In the genomic region with DNA sequence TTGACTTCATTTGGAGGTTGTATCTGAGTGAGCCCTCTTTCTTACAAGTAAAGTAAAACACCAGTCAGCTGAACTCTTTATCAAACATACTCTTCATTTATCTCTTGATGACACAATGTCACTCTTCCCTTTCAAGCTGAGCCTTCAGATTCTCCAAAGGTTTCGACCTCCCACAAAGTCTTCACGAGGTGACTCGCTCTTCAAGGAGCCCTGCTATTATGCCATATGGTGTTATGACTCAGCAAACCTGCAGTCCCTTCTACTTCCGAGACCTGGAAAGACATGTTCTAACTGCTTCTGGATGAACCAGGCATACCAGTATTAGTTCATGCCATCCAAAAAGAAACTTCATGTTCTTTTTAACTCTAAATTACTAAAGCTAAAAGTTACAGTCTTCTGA, we compare ENCODE assay signal across 10 cellular contexts. TPM values are rescaled to one million over a fixed set of nuclear protein-coding genes. Genes with fewer than 3 reads are reported as not detected.
A peak's percentile ranks its signal among the peaks of the same experiment; 100 is the strongest.
DNase-seq lines count a peak whose midpoint lies in the region; ATAC-seq and TF ChIP-seq lines count a peak whose summit lies in the region.
"Had no signal": no experiment of that assay in that cellular context is flagged by ENCODE, and none has a peak within 500 bp of the region (broad histone marks: within the 10 kb centered on the region; RNA-seq: fewer than 3 reads in every experiment).

No MANE protein-coding gene starts in this region.

- CTCF ChIA-PET in IMR-90 (lab: Yijun Ruan, JAX), result interaction anchor here (0.8 to 2.4 kb wide), 5 partner anchors 17 to 609 kb away, joined by 3 to 7 read pairs (median 6); no protein-coding TSS in a partner anchor
- CTCF ChIA-PET in activated CD8-positive, alpha-beta memory T cell treated with anti-CD3 and anti-CD28 coated beads, Interleukin-2, amount 10 ng/mL, durations not matched to agents 7 days and 5 days (lab: Charles Lee), result interaction anchor here (0.8 to 2.5 kb wide), 3 partner anchors 82 to 609 kb away, joined by 3 to 11 read pairs (median 9); no protein-coding TSS in a partner anchor

- peak overlapping the region; percentile 23 for H3K4me2 ChIP-seq in IMR-90 (ENCODE audit: low read depth, low read length)

- no peak overlapping the region for H3K23ac ChIP-seq in IMR-90 (ENCODE audit: low read depth, low read length)

- no peak overlapping the region for H4K91ac ChIP-seq in IMR-90 (ENCODE audit: insufficient read depth, low read depth, low read length)

- no peak overlapping the region for H3K4me3 ChIP-seq in BE2C (ENCODE audit: low read depth, low read length)
- H3K4me3 ChIP-seq in IMR-90 (ENCODE audit: insufficient read depth, low read depth, low read length), result no peak overlapping the region
- H3K4me3 ChIP-seq in WERI-Rb-1 (ENCODE audit: low read depth, low read length), result no peak overlapping the region
- H3K4me3 ChIP-seq in kidney epithelial cell (ENCODE audit: low read depth, low read length), result no peak overlapping the region
- H3K4me3 ChIP-seq in stomach, result no peak overlapping the region

- H2AK5ac ChIP-seq in IMR-90 (ENCODE audit: low read depth, low read length), result peak overlapping the region; percentile 5; the same call in 1 of the 2 replicates

- no peak overlapping the region for H3K9ac ChIP-seq in IMR-90 (ENCODE audit: low read depth, low read length)

- 0 out of 2 replicates have a peak, but pooled peaks cover 3% of the 10 kb centered on the region for H3K9me1 ChIP-seq in IMR-90 (ENCODE audit: insufficient read depth, low read length)

- peak overlapping the region; percentile 0; the same call in 1 of the 2 replicates for H3K4ac ChIP-seq in IMR-90 (ENCODE audit: low read depth, low read length)

- no peaks in the 10 kb centered on the region for H3K36me3 ChIP-seq in BE2C
- H3K36me3 ChIP-seq in IMR-90 (ENCODE audit: control insufficient read depth, insufficient read depth, low read length), result no peaks in the 10 kb centered on the region
- no peaks in the 10 kb centered on the region for H3K36me3 ChIP-seq in WERI-Rb-1
- no peaks in the 10 kb centered on the region for H3K36me3 ChIP-seq in kidney epithelial cell (ENCODE audit: control insufficient read depth, insufficient read depth, low read length)
- no peaks in the 10 kb centered on the region for H3K36me3 ChIP-seq in stomach

- no peaks in the 10 kb centered on the region for H3K27me3 Mint-ChIP-seq in endothelial cell (ENCODE audit: unreplicated experiment)
- H3K27me3 Mint-ChIP-seq in activated CD8-positive, alpha-beta memory T cell treated with anti-CD3 and anti-CD28 coated beads, Interleukin-2, amount 10 ng/mL, durations not matched to agents 7 days and 5 days, result peaks cover 39% of the 10 kb centered on the region

- H3K4me1 Mint-ChIP-seq in endothelial cell (ENCODE audit: unreplicated experiment), result peaks cover 13% of the 10 kb centered on the region
- H3K4me1 Mint-ChIP-seq in activated CD8-positive, alpha-beta memory T cell treated with anti-CD3 and anti-CD28 coated beads, Interleukin-2, amount 10 ng/mL, durations not matched to agents 7 days and 5 days, result no peaks in the 10 kb centered on the region

- H3K27me3 ChIP-seq in BE2C, result no peaks in the 10 kb centered on the region; the same call in 1 of the 2 replicates
- H3K27me3 ChIP-seq in IMR-90 (ENCODE audit: control insufficient read depth, insufficient read depth, low read length), result no peaks in the 10 kb centered on the region
- peaks cover 9% of the 10 kb centered on the region for H3K27me3 ChIP-seq in WERI-Rb-1 (ENCODE audit: insufficient read depth, low read depth, severe bottlenecking)
- no peaks in the 10 kb centered on the region for H3K27me3 ChIP-seq in kidney epithelial cell (ENCODE audit: control insufficient read depth, insufficient read depth, low read length)
- H3K27me3 ChIP-seq in stomach, result no peaks in the 10 kb centered on the region

- POLR2A ChIA-PET in IMR-90 (lab: Charles Lee; ENCODE audit: unreplicated experiment), result no interaction called here

- H3K18ac ChIP-seq in IMR-90 (ENCODE audit: low read depth, low read length), result peak overlapping the region; percentile 52; the same call in 1 of the 2 replicates

- H3K14ac ChIP-seq in IMR-90 (replicated peaks; ENCODE audit: low read depth, low read length), result 0 out of 2 replicates have a peak overlapping the region, but pooled peaks have one; percentile 3

- peak overlapping the region; percentile 25; the same call in 1 of the 2 replicates for H2BK120ac ChIP-seq in IMR-90 (ENCODE audit: low read depth, low read length)

- TF ChIP-seq POLR2A in IMR-90 (IDR thresholded peaks at IDR 0.05; ENCODE audit: low read depth, low read length) (no peak), stomach (IDR thresholded peaks at IDR 0.05) (no peak)

- H4K5ac ChIP-seq in IMR-90 (ENCODE audit: low read depth, low read length), result no peak overlapping the region

- no peaks in the 10 kb centered on the region for H3K36me3 Mint-ChIP-seq in endothelial cell (ENCODE audit: low read depth, unreplicated experiment)
- H3K36me3 Mint-ChIP-seq in activated CD8-positive, alpha-beta memory T cell treated with anti-CD3 and anti-CD28 coated beads, Interleukin-2, amount 10 ng/mL, durations not matched to agents 7 days and 5 days, result no peaks in the 10 kb centered on the region

- no peaks in the 10 kb centered on the region for H3K9me3 ChIP-seq in BE2C
- no peaks in the 10 kb centered on the region for H3K9me3 ChIP-seq in IMR-90 (ENCODE audit: control insufficient read depth, insufficient read depth, low read length)
- H3K9me3 ChIP-seq in WERI-Rb-1 (ENCODE audit: severe bottlenecking), result no peaks in the 10 kb centered on the region
- H3K9me3 ChIP-seq in stomach, result no peaks in the 10 kb centered on the region

- 60% methylated on average over 1 of the region's 4 CpGs; no CpG with 5 or more reads in 1 of the 2 experiments for WGBS in IMR-90 (ENCODE audit: extremely low coverage in 2 of 2, insufficient read length in 1 of 2), 2 experiments
- 48 to 56% (median 50%) methylated on average over 4 of the region's 4 CpGs for WGBS in stomach, 5 donors

- H4K20me1 ChIP-seq in IMR-90 (ENCODE audit: insufficient read depth, low read length), result no peaks in the 10 kb centered on the region

- DNase-seq in BE2C, result peak; percentile 12
- peak; percentile 89 for DNase-seq in IMR-90
- DNase-seq in WERI-Rb-1, result peak; percentile 12
- DNase-seq in kidney epithelial cell (ENCODE audit: low read depth), result peak; percentile 80
- no peak for DNase-seq in activated gamma-delta T cell (lab: John Stamatoyannopoulos, UW)
- no peak for DNase-seq in endothelial cell (ENCODE audit: low spot score)
- no peak for DNase-seq in activated CD8-positive, alpha-beta memory T cell treated with anti-CD3 and anti-CD28 coated beads, Interleukin-2, amount 10 ng/mL, durations not matched to agents 7 days and 5 days
- DNase-seq in stomach, result no peak
- DNase-seq: NCI-H1436 treated with DMSO at 0.1 percent for 48 hours; stimulated activated CD4-positive, alpha-beta T cell treated with anti-CD3 and anti-CD28 coated beads, Interleukin-15, amount 100 ng/mL, for 24 hours had no signal

- H3K4me1 ChIP-seq in BE2C (no peaks in the 10 kb centered on the region; the same call in none of the 2 replicates), IMR-90 (ENCODE audit: control insufficient read depth, insufficient read depth, low read length) (peaks cover 8% of the 10 kb centered on the region), stomach (peaks cover 4 to 27% (median 14%) of the 10 kb centered on the region in 4 donors)

- no peak overlapping the region for H2AK9ac ChIP-seq in IMR-90 (replicated peaks; ENCODE audit: low read depth, low read length, poor library complexity)

- TF ChIP-seq CTCF in BE2C (IDR thresholded peaks at IDR 0.05; ENCODE audit: low read depth, low read length), result no peak
- TF ChIP-seq CTCF in IMR-90 (conservative IDR thresholded peaks at IDR 0.05; ENCODE audit: low read depth, low read length), result no peak
- no peak for TF ChIP-seq CTCF in WERI-Rb-1 (IDR thresholded peaks at IDR 0.05; ENCODE audit: low read depth, low read length)
- no peak for TF ChIP-seq CTCF in kidney epithelial cell (IDR thresholded peaks at IDR 0.05; ENCODE audit: insufficient read depth, low read length, poor library complexity, severe bottlenecking)
- TF ChIP-seq CTCF in endothelial cell (IDR thresholded peaks at IDR 0.05; ENCODE audit: unreplicated experiment), result no peak
- no peak for TF ChIP-seq CTCF in stomach (IDR thresholded peaks at IDR 0.05)

- H2BK20ac ChIP-seq in IMR-90 (ENCODE audit: low read depth, low read length), result peak overlapping the region; percentile 48

- BruUV-seq in IMR-90 (replicated peaks; lab: Mats Ljungman, UMichigan), result no TSS peak

- ATAC-seq in IMR-90 (ENCODE audit: low read depth), result peak; percentile 78
- no peak for ATAC-seq in activated CD8-positive, alpha-beta memory T cell treated with anti-CD3 and anti-CD28 coated beads, Interleukin-2, amount 10 ng/mL, durations not matched to agents 7 days and 5 days

- H3K27ac Mint-ChIP-seq in endothelial cell (ENCODE audit: unreplicated experiment), result no peak overlapping the region
- no peak overlapping the region for H3K27ac Mint-ChIP-seq in activated CD8-positive, alpha-beta memory T cell treated with anti-CD3 and anti-CD28 coated beads, Interleukin-2, amount 10 ng/mL, durations not matched to agents 7 days and 5 days

- no peak overlapping the region for H2BK15ac ChIP-seq in IMR-90 (ENCODE audit: low read depth, low read length)

- H3K4me3 Mint-ChIP-seq in endothelial cell (ENCODE audit: unreplicated experiment), result no peak overlapping the region
- H3K4me3 Mint-ChIP-seq in activated CD8-positive, alpha-beta memory T cell treated with anti-CD3 and anti-CD28 coated beads, Interleukin-2, amount 10 ng/mL, durations not matched to agents 7 days and 5 days, result no peak overlapping the region

- no peaks in the 10 kb centered on the region for H3K9me3 Mint-ChIP-seq in endothelial cell (ENCODE audit: unreplicated experiment)
- no peaks in the 10 kb centered on the region for H3K9me3 Mint-ChIP-seq in activated CD8-positive, alpha-beta memory T cell treated with anti-CD3 and anti-CD28 coated beads, Interleukin-2, amount 10 ng/mL, durations not matched to agents 7 days and 5 days (ENCODE audit: low read depth)

- dilution Hi-C loops in IMR-90 (cut with HindIII; ENCODE audit: low sequenced_read_pairs, unreplicated experiment), result no loop called here

- no peak for TF ChIP-seq RAD21 in IMR-90 (IDR thresholded peaks at IDR 0.05; ENCODE audit: low read length)

- H4K8ac ChIP-seq in IMR-90 (ENCODE audit: low read depth in 2 of 2, low read length in 2 of 2), result no peak overlapping the region; a peak in 1 of 4 replicates

- no peak overlapping the region for H2AFZ ChIP-seq in IMR-90 (replicated peaks; ENCODE audit: low read length, poor library complexity)

- no peak for TF ChIP-seq EP300 in stomach (IDR thresholded peaks at IDR 0.05)

- in situ Hi-C loops in IMR-90 (cut with MboI; ENCODE audit: low sequenced_read_pairs), result loop anchor here (10.0 kb wide), 1 partner anchor 542 kb away; no protein-coding TSS in a partner anchor

- peak overlapping the region; percentile 85 for H2BK5ac ChIP-seq in IMR-90 (ENCODE audit: low read depth, low read length, poor library complexity, severe bottlenecking)

- H3K56ac ChIP-seq in IMR-90 (ENCODE audit: extremely low read depth, insufficient read depth, low read length), result no peak overlapping the region

- intact Hi-C loops in IMR-90 (cut with micrococcal nuclease) (loop anchor here (5.0 kb wide), 1 partner anchor 175 kb away; no protein-coding TSS in a partner anchor), stomach (cut with DNase I; ENCODE audit: low total_unique reads) (loop anchor here (10.0 kb wide), 1 partner anchor 372 kb away; the partner anchor contains the start of gene IGSF10)

- no peaks in the 10 kb centered on the region for H3K79me1 ChIP-seq in IMR-90 (ENCODE audit: low read depth in 1 of 2, low read length in 2 of 2)

- H3K27ac ChIP-seq in IMR-90 (ENCODE audit: insufficient read depth, low read length) (no peak overlapping the region), WERI-Rb-1 (no peak overlapping the region), stomach (no peak overlapping the region)

RNA-seq across cellular contexts. Expression of gene AADAC, which starts 23.1 kb away (rescaled TPM):
- not detected for polyA plus RNA-seq in BE2C (2012; ENCODE audit: insufficient read depth, insufficient read length, low read depth)
- total RNA-seq in IMR-90 (2012; rRNA removed) (not detected in 2 replicates), kidney epithelial cell (not detected in 2 replicates), endothelial cell (ENCODE audit: unreplicated experiment) (not detected), stomach (10 to 100 TPM in 1 of 5 donors, 1 to 10 TPM in 1, not detected in 3; 6.7 to 54.7 TPM)
- polyA plus RNA-seq in IMR-90 (2012; rRNA removed) (not detected in 2 replicates), stomach (10 to 100 TPM in 1 of 3 donors, 1 to 10 TPM in 1, under 1 TPM in 1; 0.35 to 14.5 (median 9.8) TPM)
- not detected in 2 replicates for polyA plus RNA-seq in IMR-90 (2012; cell fraction: cytosol; rRNA removed)
- polyA plus RNA-seq in IMR-90 (2012; cell fraction: nucleus; rRNA removed; ENCODE audit: low replicate concordance), result not detected in 2 replicates
- total RNA-seq in activated CD8-positive, alpha-beta memory T cell treated with anti-CD3 and anti-CD28 coated beads, Interleukin-2, amount 10 ng/mL, durations not matched to agents 7 days and 5 days, result not detected

RNA-seq across cellular contexts. Expression of gene SUCNR1, which starts 36.4 kb away (rescaled TPM):
- polyA plus RNA-seq in BE2C (2012; ENCODE audit: insufficient read depth, insufficient read length, low read depth), result not detected
- total RNA-seq in IMR-90 (2012; rRNA removed), result not detected in 2 replicates
- polyA plus RNA-seq in IMR-90 (2012; rRNA removed), result not detected in 2 replicates
- not detected in 2 replicates for polyA plus RNA-seq in IMR-90 (2012; cell fraction: cytosol; rRNA removed)
- not detected in 2 replicates for polyA plus RNA-seq in IMR-90 (2012; cell fraction: nucleus; rRNA removed; ENCODE audit: low replicate concordance)
- total RNA-seq in kidney epithelial cell, result 0.07 and 0.08 TPM in 2 replicates
- total RNA-seq in endothelial cell (ENCODE audit: unreplicated experiment), result 0.05 TPM
- total RNA-seq in activated CD8-positive, alpha-beta memory T cell treated with anti-CD3 and anti-CD28 coated beads, Interleukin-2, amount 10 ng/mL, durations not matched to agents 7 days and 5 days, result not detected
- under 1 TPM in 2 of 5 donors, not detected in 3; 0.58 to 0.92 TPM for total RNA-seq in stomach
- under 1 TPM in 1 of 3 donors, not detected in 2; 0.12 TPM for polyA plus RNA-seq in stomach

Comparison
In these comparisons a context has a peak if more than half of its experiments do, and no peak if none do; other contexts are left out.
1. DNase-seq: peak in BE2C (single experiment), IMR-90 (single experiment), WERI-Rb-1 (single experiment) and kidney epithelial cell (single experiment); none in activated gamma-delta T cell (single experiment), endothelial cell (single experiment), activated CD8-positive, alpha-beta memory T cell treated with anti-CD3 and anti-CD28 coated beads, Interleukin-2, amount 10 ng/mL, durations not matched to agents 7 days and 5 days (single experiment) and stomach (single experiment).